ENCODE assay signal across 24 cellular contexts in the genomic region with DNA sequence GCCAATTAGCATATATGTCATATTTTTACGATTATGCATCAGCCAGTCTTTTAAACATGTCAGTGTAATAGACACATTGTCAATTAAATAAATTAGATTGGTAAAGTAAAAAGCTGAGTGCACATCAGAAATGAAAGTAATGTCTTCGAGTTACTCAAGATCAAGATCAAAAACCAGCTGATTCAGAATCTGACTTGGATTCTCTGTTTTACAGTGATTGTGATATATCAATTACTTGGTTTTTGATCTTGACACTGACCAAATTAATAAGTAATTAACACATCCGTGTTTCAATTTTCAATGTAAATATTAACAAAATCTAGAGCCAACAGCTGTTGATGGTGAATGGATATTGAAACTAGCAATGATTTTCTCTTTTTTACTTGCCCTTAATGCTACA.
DNase-seq lines count a peak whose midpoint lies in the region; ATAC-seq, FAIRE-seq and TF ChIP-seq lines count a peak whose summit lies in the region.
"Had no signal": no experiment of that assay in that cellular context is flagged by ENCODE, and none has a peak within 500 bp of the region (broad histone marks: within the 10 kb centered on the region; RNA-seq: fewer than 3 reads in every experiment).

No MANE protein-coding gene starts in this region.

- TF ChIP-seq EP300 in SK-N-SH (IDR thresholded peaks at IDR 0.05; ENCODE audit: borderline replicate concordance in 1 of 2, low read depth in 1 of 2, low read length in 1 of 2), result no peak
- no peak for TF ChIP-seq EP300 in GM12878 (IDR thresholded peaks at IDR 0.05; ENCODE audit: borderline replicate concordance in 1 of 2, control insufficient read depth in 1 of 2, low read depth in 2 of 2, low read length in 2 of 2)

- no peaks in the 10 kb centered on the region for H3K9me2 ChIP-seq in SK-N-SH

- H3K9me3 ChIP-seq in SK-N-SH (no peaks in the 10 kb centered on the region), GM12878 (replicated peaks; ENCODE audit: control insufficient read depth, insufficient read depth, low read length) (no peaks in the 10 kb centered on the region), parathyroid adenoma (ENCODE audit: control insufficient read depth, low read length) (no peaks in the 10 kb centered on the region), vagina (no peaks in the 10 kb centered on the region)
- H3K9me3 ChIP-seq: BLaER1, Caco-2 had no signal

- no peak for TF ChIP-seq CTCF in SK-N-SH (IDR thresholded peaks at IDR 0.05)
- no peak for TF ChIP-seq CTCF in GM12878 (IDR thresholded peaks at IDR 0.05 in 2 of 3, conservative IDR thresholded peaks at IDR 0.05 in 1 of 3; ENCODE audit: control insufficient read depth in 2 of 3, extremely low read depth in 1 of 3, insufficient read depth in 1 of 3, low read depth in 3 of 3, low read length in 3 of 3)
- TF ChIP-seq CTCF in parathyroid adenoma (IDR thresholded peaks at IDR 0.05), result no peak
- TF ChIP-seq CTCF in vagina (IDR thresholded peaks at IDR 0.05), result no peak

- CTCF ChIA-PET in SK-N-SH (lab: Yijun Ruan, JAX) (no interaction called here), GM12878 (lab: Yijun Ruan, JAX) (no interaction called here)

- no peak for FAIRE-seq in GM12878 (lab: Jason Lieb, UNC)
- no peak for FAIRE-seq in RCC 7860 (lab: Jason Lieb, UNC)
- FAIRE-seq: A204.1, GM12891, GM18507, GM19239 had no signal

- ATAC-seq in SK-N-SH treated with all-trans-retinoic acid at 6 μM for 48 hours (no peak), GM12878 (peak; percentile 69)
- ATAC-seq: CD8-positive, alpha-beta T cell had no signal

- no peaks in the 10 kb centered on the region for H3K79me2 ChIP-seq in SK-N-SH (ENCODE audit: insufficient read depth)
- no peaks in the 10 kb centered on the region for H3K79me2 ChIP-seq in GM12878 (ENCODE audit: control insufficient read depth, insufficient read depth, low read length)
- H3K79me2 ChIP-seq in parathyroid adenoma, result no peaks in the 10 kb centered on the region

- SMC1A ChIA-PET in GM12878 (lab: Charles Lee; ENCODE audit: uncharacterized antibody, unreplicated experiment), result interaction anchor here (0.6 to 1.5 kb wide), 3 partner anchors 11 to 346 kb away, joined by 3 read pairs; no protein-coding TSS in a partner anchor

- H3K4me3 ChIP-seq in SK-N-SH (ENCODE audit: low read depth in 2 of 2, low read length in 1 of 2), result no peak overlapping the region
- H3K4me3 ChIP-seq in GM12878, result no peak overlapping the region
- H3K4me3 ChIP-seq in parathyroid adenoma (ENCODE audit: low read depth, low read length), result no peak overlapping the region
- no peak overlapping the region for H3K4me3 ChIP-seq in vagina
- H3K4me3 ChIP-seq: BLaER1 had no signal

- H3F3A ChIP-seq in SK-N-SH (replicated peaks; ENCODE audit: insufficient read depth), result peaks cover 14% of the 10 kb centered on the region

- H3K9ac ChIP-seq in SK-N-SH, result no peak overlapping the region
- H3K9ac ChIP-seq in GM12878 (ENCODE audit: control insufficient read depth, insufficient read depth, low read length), result no peak overlapping the region
- no peak overlapping the region for H3K9ac ChIP-seq in parathyroid adenoma
- H3K9ac ChIP-seq: BLaER1 had no signal

- H2AFZ ChIP-seq in SK-N-SH (ENCODE audit: low read depth) (peak overlapping the region; percentile 20; the same call in 1 of the 2 replicates), GM12878 (ENCODE audit: control insufficient read depth, low read depth, low read length) (no peak overlapping the region), parathyroid adenoma (peak overlapping the region; percentile 46)

- H3K4me1 ChIP-seq in SK-N-SH (ENCODE audit: control insufficient read depth in 1 of 2, insufficient read depth in 2 of 2, low read depth in 1 of 2, low read length in 1 of 2), result peaks cover 0 to 11% of the 10 kb centered on the region in 2 experiments; a peak in 2 of 4 replicates
- H3K4me1 ChIP-seq in GM12878 (ENCODE audit: control insufficient read depth, insufficient read depth, low read length), result no peaks in the 10 kb centered on the region
- peaks cover 3% of the 10 kb centered on the region for H3K4me1 ChIP-seq in parathyroid adenoma
- H3K4me1 ChIP-seq in vagina, result no peaks in the 10 kb centered on the region
- H3K4me1 ChIP-seq: BLaER1, Caco-2 had no signal

- POLR2A ChIA-PET in SK-N-SH (lab: Yijun Ruan, JAX), result no interaction called here
- POLR2A ChIA-PET in GM12878 (lab: Charles Lee), result no interaction called here

- in situ Hi-C loops in GM12878 (cut with MboI), result no loop called here

- no peak for DNase-seq in SK-N-SH
- DNase-seq in GM12878 (ENCODE audit: low read depth, low spot score), result no peak
- DNase-seq in RCC 7860 (ENCODE audit: low spot score), result no peak
- DNase-seq in kidney tubule cell (ENCODE audit: low spot score), result no peak
- no peak for DNase-seq in vagina (ENCODE audit: extremely low spot score in 2 of 2)
- no peak for DNase-seq in NCI-H187 (lab: John Stamatoyannopoulos, UW)
- DNase-seq: Caco-2; CD4-positive, CD25-positive, alpha-beta regulatory T cell; CD8-positive, alpha-beta T cell; DMS79; EL; GDM1; GOT3; H7; HCEC 1CT had no signal

- H3K27me3 ChIP-seq in SK-N-SH (ENCODE audit: insufficient read depth) (no peaks in the 10 kb centered on the region), GM12878 (replicated peaks in 1 of 2; ENCODE audit: control insufficient read depth in 2 of 2, insufficient read depth in 2 of 2, low read length in 1 of 2) (no peaks in the 10 kb centered on the region), parathyroid adenoma (ENCODE audit: control insufficient read depth, insufficient read depth, low read length) (no peaks in the 10 kb centered on the region), vagina (no peaks in the 10 kb centered on the region)
- H3K27me3 ChIP-seq: BLaER1 had no signal

- intact Hi-C loops in GM12878 (cut with micrococcal nuclease; ENCODE audit: unreplicated experiment), result no loop called here
- intact Hi-C loops in vagina (cut with DNase I), result no loop called here

- TF ChIP-seq POLR2A in GM12878 (IDR thresholded peaks at IDR 0.05; ENCODE audit: low read depth, low read length), result no peak
- TF ChIP-seq POLR2A in vagina (IDR thresholded peaks at IDR 0.05), result no peak

- H3K36me3 ChIP-seq in SK-N-SH (replicated peaks in 1 of 2; ENCODE audit: control insufficient read depth in 1 of 2, insufficient read depth in 2 of 2, low read length in 1 of 2) (no peaks in the 10 kb centered on the region), GM12878 (ENCODE audit: control insufficient read depth in 2 of 2, insufficient read depth in 2 of 2, low read length in 1 of 2) (no peaks in the 10 kb centered on the region), parathyroid adenoma (ENCODE audit: control insufficient read depth, insufficient read depth, low read length) (no peaks in the 10 kb centered on the region), vagina (no peaks in the 10 kb centered on the region)
- H3K36me3 ChIP-seq: BLaER1 had no signal

- RAD21 ChIA-PET in GM12878 (lab: Charles Lee; ENCODE audit: unreplicated experiment), result interaction anchor here (0.7 kb wide), 1 partner anchor 1296 kb away, joined by 3 read pairs; no protein-coding TSS in a partner anchor

- no peaks in the 10 kb centered on the region for H4K20me1 ChIP-seq in SK-N-SH (ENCODE audit: insufficient read depth)
- H4K20me1 ChIP-seq in GM12878 (ENCODE audit: control insufficient read depth, insufficient read depth), result no peaks in the 10 kb centered on the region
- H4K20me1 ChIP-seq: BLaER1 had no signal

- H3K27ac ChIP-seq in SK-N-SH (ENCODE audit: low read depth in 2 of 2, low read length in 1 of 2), result no peak overlapping the region
- H3K27ac ChIP-seq in GM12878 (ENCODE audit: control insufficient read depth, insufficient read depth), result no peak overlapping the region
- H3K27ac ChIP-seq in parathyroid adenoma, result no peak overlapping the region
- H3K27ac ChIP-seq in vagina, result no peak overlapping the region
- H3K27ac ChIP-seq: 22Rv1, BLaER1, C4-2B had no signal

- H3K4me2 ChIP-seq in SK-N-SH (peak overlapping the region; percentile 21; the same call in 1 of the 2 replicates), GM12878 (ENCODE audit: control insufficient read depth, insufficient read depth) (no peak overlapping the region), parathyroid adenoma (ENCODE audit: low read length) (no peak overlapping the region)
- H3K4me2 ChIP-seq: BLaER1 had no signal

- WGBS in SK-N-SH (ENCODE audit: low lambda C conversion rate), result 26% methylated on average over 3 of the region's 3 CpGs
- 0% methylated on average over 3 of the region's 3 CpGs for WGBS in GM12878 (ENCODE audit: insufficient coverage, insufficient replicate concordance, low lambda C conversion rate, missing lambda C conversion rate)

- TF ChIP-seq RAD21 in SK-N-SH (IDR thresholded peaks at IDR 0.05; ENCODE audit: low read length) (no peak), GM12878 (IDR thresholded peaks at IDR 0.05; ENCODE audit: insufficient read depth, low read depth, low read length) (no peak)

- BruUV-seq in GM12878 (replicated peaks; lab: Mats Ljungman, UMichigan), result no TSS peak

TF ChIP-seq in SK-N-SH, 30 proteins besides CTCF, POLR2A, EP300 and RAD21 (continues in another document):
- TF ChIP-seq, protein P1, sequence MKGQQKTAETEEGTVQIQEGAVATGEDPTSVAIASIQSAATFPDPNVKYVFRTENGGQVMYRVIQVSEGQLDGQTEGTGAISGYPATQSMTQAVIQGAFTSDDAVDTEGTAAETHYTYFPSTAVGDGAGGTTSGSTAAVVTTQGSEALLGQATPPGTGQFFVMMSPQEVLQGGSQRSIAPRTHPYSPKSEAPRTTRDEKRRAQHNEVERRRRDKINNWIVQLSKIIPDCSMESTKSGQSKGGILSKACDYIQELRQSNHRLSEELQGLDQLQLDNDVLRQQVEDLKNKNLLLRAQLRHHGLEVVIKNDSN (IDR thresholded peaks at IDR 0.05; ENCODE audit: borderline replicate concordance, low read depth), result no peak
- no peak for TF ChIP-seq SIN3A (IDR thresholded peaks at IDR 0.05; ENCODE audit: borderline replicate concordance, low read depth, low read length)

TF ChIP-seq in SK-N-SH treated with all-trans-retinoic acid at 6 μM for 48 hours, 23 proteins besides CTCF, POLR2A, EP300 and RAD21 (continues in another document):
- TF ChIP-seq RARB (CRISPR knock-in tag; IDR thresholded peaks at IDR 0.05), result no peak
- no peak for TF ChIP-seq ZNF70 (CRISPR knock-in tag; IDR thresholded peaks at IDR 0.05)
- TF ChIP-seq TOX (CRISPR knock-in tag; IDR thresholded peaks at IDR 0.05; ENCODE audit: borderline replicate concordance), result no peak
- no peak for TF ChIP-seq ESRRG (CRISPR knock-in tag; IDR thresholded peaks at IDR 0.05)
- TF ChIP-seq GLIS3 (CRISPR knock-in tag; IDR thresholded peaks at IDR 0.05), result no peak

TF ChIP-seq in GM12878, 131 proteins besides CTCF, POLR2A, EP300 and RAD21:
- TF ChIP-seq, protein P2, sequence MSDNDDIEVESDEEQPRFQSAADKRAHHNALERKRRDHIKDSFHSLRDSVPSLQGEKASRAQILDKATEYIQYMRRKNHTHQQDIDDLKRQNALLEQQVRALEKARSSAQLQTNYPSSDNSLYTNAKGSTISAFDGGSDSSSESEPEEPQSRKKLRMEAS (IDR thresholded peaks at IDR 0.05; ENCODE audit: low read depth, low read length), result no peak
- TF ChIP-seq ESRRA (IDR thresholded peaks at IDR 0.05; ENCODE audit: low read length) (no peak), SMC3 (IDR thresholded peaks at IDR 0.05; ENCODE audit: borderline replicate concordance, low read length) (no peak), MTA2 (IDR thresholded peaks at IDR 0.05; ENCODE audit: low read depth) (peak; percentile 55), KDM1A (IDR thresholded peaks at IDR 0.05; ENCODE audit: borderline replicate concordance) (no peak)
